ENCODE assay signal across 8 cellular contexts in genomic region chr3:146640955-146641867, GRCh38. TPM values are rescaled to one million over a fixed set of nuclear protein-coding genes. Genes with fewer than 3 reads are reported as not detected.
DNase-seq lines count a peak whose midpoint lies in the region; ATAC-seq and TF ChIP-seq lines count a peak whose summit lies in the region.

No MANE protein-coding gene starts in this region.

- H3K4me2 ChIP-seq in IMR-90 (ENCODE audit: low read depth, low read length): no peak overlapping the region

- H3K27me3 ChIP-seq in IMR-90 (ENCODE audit: control insufficient read depth, insufficient read depth, low read length): no peaks in the 10 kb centered on the region
- H3K27me3 ChIP-seq in Peyer's patch: no peaks in the 10 kb centered on the region

- ATAC-seq in GM21723 (IDR thresholded peaks at IDR 0.05; ENCODE audit: unreplicated experiment): peak; percentile 85
- ATAC-seq in IMR-90 (ENCODE audit: low read depth): peak; percentile 86

- in situ Hi-C loops in IMR-90 (cut with MboI; ENCODE audit: low sequenced_read_pairs): no loop called here

- no peak overlapping the region for H4K5ac ChIP-seq in IMR-90 (ENCODE audit: low read depth, low read length)

- H4K91ac ChIP-seq in IMR-90 (ENCODE audit: insufficient read depth, low read depth, low read length): no peak overlapping the region

- peak; percentile 65 for TF ChIP-seq RAD21 in IMR-90 (IDR thresholded peaks at IDR 0.05; ENCODE audit: low read length)

- H3K4me3 ChIP-seq in IMR-90 (ENCODE audit: insufficient read depth, low read depth, low read length) (no peak overlapping the region), Peyer's patch (no peak overlapping the region), epithelial cell of esophagus (ENCODE audit: low read length) (no peak overlapping the region)

- H2BK20ac ChIP-seq in IMR-90 (ENCODE audit: low read depth, low read length): no peak overlapping the region

- no peak overlapping the region for H2AK5ac ChIP-seq in IMR-90 (ENCODE audit: low read depth, low read length)

- H2BK120ac ChIP-seq in IMR-90 (ENCODE audit: low read depth, low read length): no peak overlapping the region

- no peak overlapping the region for H4K8ac ChIP-seq in IMR-90 (ENCODE audit: low read depth in 2 of 2, low read length in 2 of 2)

- H3K23ac ChIP-seq in IMR-90 (ENCODE audit: low read depth, low read length): no peak overlapping the region

- H3K14ac ChIP-seq in IMR-90 (replicated peaks; ENCODE audit: low read depth, low read length): no peak overlapping the region

- no peaks in the 10 kb centered on the region for H3K4me1 ChIP-seq in IMR-90 (ENCODE audit: control insufficient read depth, insufficient read depth, low read length)
- H3K4me1 ChIP-seq in Peyer's patch: no peaks in the 10 kb centered on the region

- dilution Hi-C loops in IMR-90 (cut with HindIII; ENCODE audit: low sequenced_read_pairs, unreplicated experiment): no loop called here

- H3K36me3 Mint-ChIP-seq in activated naive CD4-positive, alpha-beta T cell treated with anti-CD3 and anti-CD28 coated beads, Interleukin-2, amount 10 ng/mL, durations not matched to agents 7 days and 5 days: no peaks in the 10 kb centered on the region
- H3K36me3 Mint-ChIP-seq in progenitor cell of endocrine pancreas (ENCODE audit: insufficient read depth): no peaks in the 10 kb centered on the region

- H3K4me3 Mint-ChIP-seq in activated naive CD4-positive, alpha-beta T cell treated with anti-CD3 and anti-CD28 coated beads, Interleukin-2, amount 10 ng/mL, durations not matched to agents 7 days and 5 days: no peak overlapping the region
- H3K4me3 Mint-ChIP-seq in progenitor cell of endocrine pancreas (ENCODE audit: low read depth): no peak overlapping the region

- H3K9ac ChIP-seq in IMR-90 (ENCODE audit: low read depth, low read length): no peak overlapping the region

- H3K9me1 ChIP-seq in IMR-90 (ENCODE audit: insufficient read depth, low read length): no peaks in the 10 kb centered on the region

- H3K9me3 ChIP-seq in IMR-90 (ENCODE audit: control insufficient read depth, insufficient read depth, low read length) (no peaks in the 10 kb centered on the region), Peyer's patch (no peaks in the 10 kb centered on the region)

- TF ChIP-seq POLR2A in IMR-90 (IDR thresholded peaks at IDR 0.05; ENCODE audit: low read depth, low read length): no peak
- TF ChIP-seq POLR2A in Peyer's patch (IDR thresholded peaks at IDR 0.05): no peak

- H3K56ac ChIP-seq in IMR-90 (ENCODE audit: extremely low read depth, insufficient read depth, low read length): no peak overlapping the region

- BruUV-seq in IMR-90 (replicated peaks; lab: Mats Ljungman, UMichigan): no TSS peak

- intact Hi-C loops in IMR-90 (cut with micrococcal nuclease): loop anchor here (1.0 to 10.0 kb wide), 3 partner anchors 51 to 1434 kb away; no protein-coding TSS in a partner anchor

- no peak overlapping the region for H3K4ac ChIP-seq in IMR-90 (ENCODE audit: low read depth, low read length)

- DNase-seq in activated naive CD4-positive, alpha-beta T cell treated with anti-CD3 and anti-CD28 coated beads, Interleukin-2, amount 10 ng/mL, durations not matched to agents 7 days and 5 days: peak; percentile 23
- no peak for DNase-seq in activated naive CD4-positive, alpha-beta T cell (lab: John Stamatoyannopoulos, UW)
- DNase-seq in IMR-90 (peak; percentile 37), Peyer's patch (no peak), epithelial cell of esophagus (ENCODE audit: low read depth) (peak; percentile 54), progenitor cell of endocrine pancreas (ENCODE audit: low spot score, unreplicated experiment) (no peak), NCI-H187 treated with DMSO at 0.1 percent for 48 hours (lab: John Stamatoyannopoulos, UW) (no peak)

- CTCF ChIA-PET in activated naive CD4-positive, alpha-beta T cell treated with anti-CD3 and anti-CD28 coated beads, Interleukin-2, amount 10 ng/mL, durations not matched to agents 7 days and 5 days (lab: Charles Lee): interaction anchor here (0.7 to 1.0 kb wide), 5 partner anchors 14 to 474 kb away, joined by 3 to 4 read pairs (median 4); no protein-coding TSS in a partner anchor
- CTCF ChIA-PET in IMR-90 (lab: Yijun Ruan, JAX): interaction anchor here (0.6 to 1.6 kb wide), 7 partner anchors 38 to 843 kb away, joined by 3 to 8 read pairs (median 5); no protein-coding TSS in a partner anchor

- no peak overlapping the region for H2AK9ac ChIP-seq in IMR-90 (replicated peaks; ENCODE audit: low read depth, low read length, poor library complexity)

- no peak overlapping the region for H2BK5ac ChIP-seq in IMR-90 (ENCODE audit: low read depth, low read length, poor library complexity, severe bottlenecking)

- H2BK15ac ChIP-seq in IMR-90 (ENCODE audit: low read depth, low read length): no peak overlapping the region

- no peaks in the 10 kb centered on the region for H4K20me1 ChIP-seq in IMR-90 (ENCODE audit: insufficient read depth, low read length)

- H3K4me1 Mint-ChIP-seq in activated naive CD4-positive, alpha-beta T cell treated with anti-CD3 and anti-CD28 coated beads, Interleukin-2, amount 10 ng/mL, durations not matched to agents 7 days and 5 days: no peaks in the 10 kb centered on the region
- H3K4me1 Mint-ChIP-seq in progenitor cell of endocrine pancreas (ENCODE audit: low read depth): peaks cover 17% of the 10 kb centered on the region

- H2AFZ ChIP-seq in IMR-90 (replicated peaks; ENCODE audit: low read length, poor library complexity): no peak overlapping the region

- H3K27me3 Mint-ChIP-seq in activated naive CD4-positive, alpha-beta T cell treated with anti-CD3 and anti-CD28 coated beads, Interleukin-2, amount 10 ng/mL, durations not matched to agents 7 days and 5 days: no peaks in the 10 kb centered on the region
- no peaks in the 10 kb centered on the region for H3K27me3 Mint-ChIP-seq in progenitor cell of endocrine pancreas

- no CpG with 5 or more reads among the region's 3 CpGs for WGBS in IMR-90 (ENCODE audit: extremely low coverage in 2 of 2, insufficient read length in 1 of 2), 2 experiments

- H3K9me3 Mint-ChIP-seq in activated naive CD4-positive, alpha-beta T cell treated with anti-CD3 and anti-CD28 coated beads, Interleukin-2, amount 10 ng/mL, durations not matched to agents 7 days and 5 days: no peaks in the 10 kb centered on the region
- no peaks in the 10 kb centered on the region for H3K9me3 Mint-ChIP-seq in progenitor cell of endocrine pancreas (ENCODE audit: low read depth)

- H3K27ac ChIP-seq in IMR-90 (ENCODE audit: insufficient read depth, low read length) (no peak overlapping the region), Peyer's patch (no peak overlapping the region)

- H3K36me3 ChIP-seq in IMR-90 (ENCODE audit: control insufficient read depth, insufficient read depth, low read length) (no peaks in the 10 kb centered on the region), Peyer's patch (no peaks in the 10 kb centered on the region)

- H3K18ac ChIP-seq in IMR-90 (ENCODE audit: low read depth, low read length): no peak overlapping the region

- no peaks in the 10 kb centered on the region for H3K79me1 ChIP-seq in IMR-90 (ENCODE audit: low read depth in 1 of 2, low read length in 2 of 2)

- TF ChIP-seq CTCF in IMR-90 (conservative IDR thresholded peaks at IDR 0.05; ENCODE audit: low read depth, low read length): peak; percentile 58
- TF ChIP-seq CTCF in Peyer's patch (IDR thresholded peaks at IDR 0.05): peak in 4 of 6 experiments; percentile 38 to 54 (median 52)
- peak; percentile 71 for TF ChIP-seq CTCF in epithelial cell of esophagus (IDR thresholded peaks at IDR 0.05; ENCODE audit: insufficient read depth, low read depth, low read length, missing control alignments)
- TF ChIP-seq CTCF in progenitor cell of endocrine pancreas (IDR thresholded peaks at IDR 0.05; ENCODE audit: unreplicated experiment): peak; percentile 68

- POLR2A ChIA-PET in IMR-90 (lab: Charles Lee; ENCODE audit: unreplicated experiment): no interaction called here

- H3K27ac Mint-ChIP-seq in activated naive CD4-positive, alpha-beta T cell treated with anti-CD3 and anti-CD28 coated beads, Interleukin-2, amount 10 ng/mL, durations not matched to agents 7 days and 5 days: no peak overlapping the region
- no peak overlapping the region for H3K27ac Mint-ChIP-seq in progenitor cell of endocrine pancreas

TF ChIP-seq in IMR-90, 13 proteins besides CTCF, POLR2A, EP300 and RAD21:
- TF ChIP-seq RFX5 (IDR thresholded peaks at IDR 0.05; ENCODE audit: low read depth, low read length): no peak
- no peak for TF ChIP-seq MXI1 (IDR thresholded peaks at IDR 0.05; ENCODE audit: borderline replicate concordance, low read depth, low read length)
- TF ChIP-seq BHLHE40 (IDR thresholded peaks at IDR 0.05; ENCODE audit: low read depth, low read length): no peak
- TF ChIP-seq MAZ (IDR thresholded peaks at IDR 0.05; ENCODE audit: borderline replicate concordance, low read depth, low read length): no peak
- no peak for TF ChIP-seq CHD1 (IDR thresholded peaks at IDR 0.05; ENCODE audit: low read depth, low read length)

RNA-seq across cellular contexts. Expression of gene PLSCR5, which starts 36.1 kb away (rescaled TPM):
- total RNA-seq in IMR-90 (2012; rRNA removed): not detected in 2 replicates
- not detected in 2 replicates for polyA plus RNA-seq in IMR-90 (2012; rRNA removed)
- polyA plus RNA-seq in IMR-90 (2012; cell fraction: cytosol; rRNA removed): not detected in 2 replicates
- not detected in 2 replicates for polyA plus RNA-seq in IMR-90 (2012; cell fraction: nucleus; rRNA removed; ENCODE audit: low replicate concordance)
- not detected for total RNA-seq in Peyer's patch
- total RNA-seq in progenitor cell of endocrine pancreas: 0.31 TPM in 1 of 2 replicates, not detected in the other

Comparison
In these comparisons a context has a peak if more than half of its experiments do, and no peak if none do; other contexts are left out.
1. DNase-seq: peak in activated naive CD4-positive, alpha-beta T cell treated with anti-CD3 and anti-CD28 coated beads, Interleukin-2, amount 10 ng/mL, durations not matched to agents 7 days and 5 days (single experiment), IMR-90 (single experiment) and epithelial cell of esophagus (single experiment); none in activated naive CD4-positive, alpha-beta T cell (0 of 4), Peyer's patch (0 of 3), progenitor cell of endocrine pancreas (single experiment) and NCI-H187 treated with DMSO at 0.1 percent for 48 hours (single experiment).
2. Peak in every context shown above with its lines, with median percentiles within 50 percentile points of each other: CTCF ChIP-seq.